1 cellular context compared by ENCODE assay signal in genomic region chr13:64819081-64819480, GRCh38.
TF ChIP-seq lines count a peak whose summit lies in the region.

No MANE protein-coding gene starts in this region.

TF ChIP-seq in HCT116, 20 proteins besides CTCF, POLR2A, EP300 and RAD21 (continued from another document):
- TF ChIP-seq JUND (IDR thresholded peaks at IDR 0.05) (no peak), SP1 (IDR thresholded peaks at IDR 0.05; ENCODE audit: low read depth) (no peak), EZH2phosphoT487 (IDR thresholded peaks at IDR 0.05; ENCODE audit: borderline replicate concordance) (no peak), MAX (IDR thresholded peaks at IDR 0.05) (no peak), REST (IDR thresholded peaks at IDR 0.05; ENCODE audit: low read depth) (no peak), CBX3 (IDR thresholded peaks at IDR 0.05; ENCODE audit: low read depth) (no peak), CEBPB (IDR thresholded peaks at IDR 0.05; ENCODE audit: low read depth) (no peak)
